Comparison of ENCODE assay signal across 12 cellular contexts in genomic region chr15:101017041-101017754, GRCh38.
DNase-seq lines count a peak whose midpoint lies in the region; ATAC-seq, FAIRE-seq and TF ChIP-seq lines count a peak whose summit lies in the region.
"Had no signal": no experiment of that assay in that cellular context is flagged by ENCODE, and none has a peak within 500 bp of the region (broad histone marks: within the 10 kb centered on the region; RNA-seq: fewer than 3 reads in every experiment).

No MANE protein-coding gene starts in this region.

- peaks cover 8% of the 10 kb centered on the region for H3K9me3 Mint-ChIP-seq in glutamatergic neuron (ENCODE audit: unreplicated experiment)
- H3K9me3 Mint-ChIP-seq: memory B cell had no signal

- H3K27ac Mint-ChIP-seq in glutamatergic neuron (ENCODE audit: unreplicated experiment): no peak overlapping the region

- no peak for FAIRE-seq in GM19239 (lab: Jason Lieb, UNC)
- FAIRE-seq: small intestine had no signal

- H3K27me3 Mint-ChIP-seq in glutamatergic neuron (ENCODE audit: unreplicated experiment): peaks cover 5% of the 10 kb centered on the region
- H3K27me3 Mint-ChIP-seq: memory B cell had no signal

- H3K4me3 ChIP-seq in AG09309 (ENCODE audit: control insufficient read depth, low read depth, low read length): no peak overlapping the region

- ATAC-seq in SK-N-SH treated with all-trans-retinoic acid at 6 μM for 48 hours: peak; percentile 39

- H3K36me3 Mint-ChIP-seq in glutamatergic neuron (ENCODE audit: unreplicated experiment): no peaks in the 10 kb centered on the region

- DNase-seq in AG09309 (ENCODE audit: low read depth) (no peak), kidney glomerular epithelial cell (lab: John Stamatoyannopoulos, UW) (peak; percentile 1), A172 (ENCODE audit: low spot score) (no peak), glutamatergic neuron (no peak), GM19239 (ENCODE audit: insufficient read length, low spot score) (no peak), GM19240 (ENCODE audit: insufficient read length, low spot score) (no peak)
- DNase-seq: DMS79 treated with DMSO at 0.1 percent for 48 hours, NCI-H226, small intestine had no signal

- no peak overlapping the region for H3K4me3 Mint-ChIP-seq in glutamatergic neuron (ENCODE audit: unreplicated experiment)
- H3K4me3 Mint-ChIP-seq: memory B cell had no signal

- H3K4me1 Mint-ChIP-seq in glutamatergic neuron (ENCODE audit: low read depth, unreplicated experiment): peaks cover 22% of the 10 kb centered on the region
- H3K4me1 Mint-ChIP-seq: memory B cell had no signal

- TF ChIP-seq CTCF in AG09309 (IDR thresholded peaks at IDR 0.05; ENCODE audit: control insufficient read depth, insufficient read depth, low read depth, low read length, missing control alignments) (peak; percentile 19), GM12873 (IDR thresholded peaks at IDR 0.05; ENCODE audit: insufficient read depth, low read depth, low read length, missing control alignments) (peak; percentile 14), glutamatergic neuron (IDR thresholded peaks at IDR 0.05; ENCODE audit: partially characterized antibody, unreplicated experiment) (no peak)

TF ChIP-seq in SK-N-SH treated with all-trans-retinoic acid at 6 μM for 48 hours, 23 proteins besides CTCF, POLR2A, EP300 and RAD21:
- no peak for TF ChIP-seq ZFP30 (CRISPR knock-in tag; IDR thresholded peaks at IDR 0.05)
- TF ChIP-seq TSHZ2 (CRISPR knock-in tag; IDR thresholded peaks at IDR 0.05): no peak
- no peak for TF ChIP-seq ARNTL (CRISPR knock-in tag; IDR thresholded peaks at IDR 0.05; ENCODE audit: borderline replicate concordance, low read depth)
- TF ChIP-seq ZFP3 (CRISPR knock-in tag; IDR thresholded peaks at IDR 0.05): no peak
- TF ChIP-seq BACH2 (CRISPR knock-in tag; IDR thresholded peaks at IDR 0.05; ENCODE audit: borderline replicate concordance): no peak
- no peak for TF ChIP-seq SNAI2 (CRISPR knock-in tag; IDR thresholded peaks at IDR 0.05)
- TF ChIP-seq ZNF8 (CRISPR knock-in tag; IDR thresholded peaks at IDR 0.05): no peak
- no peak for TF ChIP-seq TCF4 (CRISPR knock-in tag; IDR thresholded peaks at IDR 0.05; ENCODE audit: borderline replicate concordance)
- no peak for TF ChIP-seq CSRNP3 (CRISPR knock-in tag; IDR thresholded peaks at IDR 0.05)
- no peak for TF ChIP-seq CSDC2 (CRISPR knock-in tag; IDR thresholded peaks at IDR 0.05)
